1 cellular context compared by ENCODE assay signal in the genomic region with DNA sequence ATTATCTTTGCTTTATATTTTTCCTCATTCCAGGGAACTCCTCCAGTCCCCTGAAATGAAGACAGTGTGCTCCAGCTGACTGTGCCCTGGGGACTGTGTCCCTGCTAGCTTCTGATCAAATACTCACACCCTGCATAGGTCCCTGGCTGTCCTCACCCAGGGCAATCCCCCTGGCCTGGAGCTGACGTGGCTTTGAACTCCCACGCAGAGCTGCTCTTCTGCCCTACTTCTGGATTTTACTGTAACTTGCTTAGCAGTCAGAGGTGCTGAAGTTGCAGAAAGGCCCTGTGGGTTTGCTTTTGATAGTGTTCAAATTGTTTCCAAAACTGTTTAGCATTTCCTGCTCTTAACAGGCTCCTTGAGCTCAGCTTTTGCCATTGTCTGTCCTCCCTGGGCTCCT.
TF ChIP-seq lines count a peak whose summit lies in the region.

No MANE protein-coding gene starts in this region.

TF ChIP-seq in HepG2, 621 proteins besides CTCF, POLR2A, EP300 and RAD21 (continued from another document):
- TF ChIP-seq, protein P1, sequence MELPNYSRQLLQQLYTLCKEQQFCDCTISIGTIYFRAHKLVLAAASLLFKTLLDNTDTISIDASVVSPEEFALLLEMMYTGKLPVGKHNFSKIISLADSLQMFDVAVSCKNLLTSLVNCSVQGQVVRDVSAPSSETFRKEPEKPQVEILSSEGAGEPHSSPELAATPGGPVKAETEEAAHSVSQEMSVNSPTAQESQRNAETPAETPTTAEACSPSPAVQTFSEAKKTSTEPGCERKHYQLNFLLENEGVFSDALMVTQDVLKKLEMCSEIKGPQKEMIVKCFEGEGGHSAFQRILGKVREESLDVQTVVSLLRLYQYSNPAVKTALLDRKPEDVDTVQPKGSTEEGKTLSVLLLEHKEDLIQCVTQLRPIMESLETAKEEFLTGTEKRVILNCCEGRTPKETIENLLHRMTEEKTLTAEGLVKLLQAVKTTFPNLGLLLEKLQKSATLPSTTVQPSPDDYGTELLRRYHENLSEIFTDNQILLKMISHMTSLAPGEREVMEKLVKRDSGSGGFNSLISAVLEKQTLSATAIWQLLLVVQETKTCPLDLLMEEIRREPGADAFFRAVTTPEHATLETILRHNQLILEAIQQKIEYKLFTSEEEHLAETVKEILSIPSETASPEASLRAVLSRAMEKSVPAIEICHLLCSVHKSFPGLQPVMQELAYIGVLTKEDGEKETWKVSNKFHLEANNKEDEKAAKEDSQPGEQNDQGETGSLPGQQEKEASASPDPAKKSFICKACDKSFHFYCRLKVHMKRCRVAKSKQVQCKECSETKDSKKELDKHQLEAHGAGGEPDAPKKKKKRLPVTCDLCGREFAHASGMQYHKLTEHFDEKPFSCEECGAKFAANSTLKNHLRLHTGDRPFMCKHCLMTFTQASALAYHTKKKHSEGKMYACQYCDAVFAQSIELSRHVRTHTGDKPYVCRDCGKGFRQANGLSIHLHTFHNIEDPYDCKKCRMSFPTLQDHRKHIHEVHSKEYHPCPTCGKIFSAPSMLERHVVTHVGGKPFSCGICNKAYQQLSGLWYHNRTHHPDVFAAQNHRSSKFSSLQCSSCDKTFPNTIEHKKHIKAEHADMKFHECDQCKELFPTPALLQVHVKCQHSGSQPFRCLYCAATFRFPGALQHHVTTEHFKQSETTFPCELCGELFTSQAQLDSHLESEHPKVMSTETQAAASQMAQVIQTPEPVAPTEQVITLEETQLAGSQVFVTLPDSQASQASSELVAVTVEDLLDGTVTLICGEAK (IDR thresholded peaks at IDR 0.05), result no peak
- TF ChIP-seq, protein P1 (CRISPR knock-in tag; IDR thresholded peaks at IDR 0.05), result no peak
- TF ChIP-seq ZNF441 (CRISPR knock-in tag; IDR thresholded peaks at IDR 0.05; ENCODE audit: borderline replicate concordance) (no peak), NCOR1 (IDR thresholded peaks at IDR 0.05; ENCODE audit: borderline replicate concordance, low read length) (no peak)
